Comparison of ENCODE assay signal across 17 cellular contexts in the genomic region with DNA sequence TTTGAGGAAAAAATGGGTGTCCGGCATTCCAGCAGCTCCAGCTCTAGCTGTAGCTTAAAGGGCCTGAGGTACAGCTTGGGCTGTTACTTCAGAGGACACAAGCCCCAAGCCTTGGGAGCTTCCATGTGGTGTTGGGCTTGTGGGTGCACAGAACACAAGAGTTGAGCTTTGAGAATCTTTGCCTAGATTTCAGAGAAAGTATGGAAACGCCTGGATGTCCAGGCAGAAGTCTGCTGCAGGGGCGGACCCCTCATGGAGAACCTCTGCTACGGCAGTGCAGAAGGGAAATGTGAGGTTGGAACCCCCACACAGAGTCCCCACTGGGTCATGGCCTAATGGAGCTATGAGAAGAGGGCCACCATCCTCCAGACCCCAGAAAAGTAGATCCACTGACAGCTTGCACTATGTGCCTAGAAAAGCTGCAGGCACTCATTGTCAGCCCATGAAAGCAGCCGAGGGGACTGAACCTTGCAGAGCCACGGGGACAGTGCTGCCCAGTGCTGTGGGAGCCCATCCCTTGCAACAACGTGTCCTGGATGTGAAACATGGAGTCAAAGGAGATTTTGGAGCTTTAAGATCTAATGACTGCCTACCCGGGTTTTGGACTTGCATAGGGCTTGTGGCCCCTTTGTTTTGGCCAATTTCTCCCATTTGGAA.
DNase-seq lines count a peak whose midpoint lies in the region; ATAC-seq and TF ChIP-seq lines count a peak whose summit lies in the region.
"Had no signal": no experiment of that assay in that cellular context is flagged by ENCODE, and none has a peak within 500 bp of the region (broad histone marks: within the 10 kb centered on the region; RNA-seq: fewer than 3 reads in every experiment).

No MANE protein-coding gene starts in this region.

- H3K4me1 ChIP-seq in right atrium auricular region, result peaks cover 0 to 43% of the 10 kb centered on the region in 2 donors
- H3K4me1 ChIP-seq in endodermal cell (ENCODE audit: control insufficient read depth, insufficient read depth, low read length), result no peaks in the 10 kb centered on the region
- H3K4me1 ChIP-seq in gastrocnemius medialis, result peaks cover 40 to 51% of the 10 kb centered on the region in 2 donors

- H3K27me3 ChIP-seq in right atrium auricular region, result no peaks in the 10 kb centered on the region
- H3K27me3 ChIP-seq in endodermal cell (ENCODE audit: control insufficient read depth, insufficient read depth, low read length, poor library complexity, severe bottlenecking), result no peaks in the 10 kb centered on the region
- no peaks in the 10 kb centered on the region for H3K27me3 ChIP-seq in gastrocnemius medialis

- no peak overlapping the region for H3K9ac ChIP-seq in endodermal cell (ENCODE audit: extremely low read depth, low read length, poor library complexity, severe bottlenecking)

- H3K4me1 Mint-ChIP-seq in endodermal cell, result peaks cover 7% of the 10 kb centered on the region
- H3K4me1 Mint-ChIP-seq: GM23338 had no signal

- TF ChIP-seq CTCF in right atrium auricular region (IDR thresholded peaks at IDR 0.05) (no peak), endodermal cell (conservative IDR thresholded peaks at IDR 0.05) (no peak), gastrocnemius medialis (IDR thresholded peaks at IDR 0.05 in 4 of 5, conservative IDR thresholded peaks at IDR 0.05 in 1 of 5) (no peak)

- ATAC-seq in left ventricle myocardium superior (peak; percentile 21), gastrocnemius medialis (no peak), HG03139 (IDR thresholded peaks at IDR 0.05; ENCODE audit: unreplicated experiment) (no peak)
- ATAC-seq: GM23338, HCT116 had no signal

- H3K9me3 Mint-ChIP-seq in endodermal cell, result peaks cover 58% of the 10 kb centered on the region

- intact Hi-C loops in left ventricle myocardium superior (cut with micrococcal nuclease) (no loop called here), gastrocnemius medialis (cut with DNase I; ENCODE audit: low total_unique reads) (no loop called here)

- no peak for TF ChIP-seq POLR2A in gastrocnemius medialis (IDR thresholded peaks at IDR 0.05)

- H3K36me3 ChIP-seq in right atrium auricular region (no peaks in the 10 kb centered on the region), endodermal cell (ENCODE audit: control insufficient read depth, insufficient read depth, low read length) (peaks cover 13% of the 10 kb centered on the region), gastrocnemius medialis (peaks cover 0 to 7% of the 10 kb centered on the region in 2 donors)

- no peaks in the 10 kb centered on the region for H3K27me3 Mint-ChIP-seq in endodermal cell (ENCODE audit: insufficient read depth)
- H3K27me3 Mint-ChIP-seq: CD4-positive, alpha-beta memory T cell had no signal

- DNase-seq in left ventricle myocardium superior, result no peak
- DNase-seq in right atrium auricular region (ENCODE audit: low spot score), result no peak
- DNase-seq in endodermal cell, result no peak
- no peak for DNase-seq in gastrocnemius medialis
- no peak for DNase-seq in activated CD4-positive, alpha-beta T cell treated with anti-CD3 and anti-CD28 coated beads, Interleukin-2, amount 50 U/mL, for 48 hours
- DNase-seq: C1 segment of cervical spinal cord; Calu3; CD4-positive, alpha-beta memory T cell; COR-L47; DMS53; DMS79 treated with DMSO at 0.1 percent for 48 hours; GF-D8; H9; HFFc6 had no signal

- H3K27ac ChIP-seq in right atrium auricular region (no peak overlapping the region), endodermal cell (ENCODE audit: low read depth, low read length) (no peak overlapping the region), gastrocnemius medialis (peak overlapping the region; percentile 29 to 76 (median 46))

- H3K27ac Mint-ChIP-seq in endodermal cell, result no peak overlapping the region
- H3K27ac Mint-ChIP-seq: CD4-positive, alpha-beta memory T cell; GM23338; H9; HFFc6 had no signal

- WGBS in endodermal cell (ENCODE audit: insufficient coverage in 1 of 2, insufficient read length in 1 of 2), 2 experiments, result 88 to 93% methylated on average over 8 of the region's 8 CpGs

- in situ Hi-C loops in gastrocnemius medialis (cut with MboI; ENCODE audit: low sequenced_read_pairs in 4 of 4), result no loop called here

- H3K4me3 ChIP-seq in right atrium auricular region (no peak overlapping the region), endodermal cell (ENCODE audit: low read length) (peak overlapping the region; percentile 35), gastrocnemius medialis (no peak overlapping the region)
- H3K4me3 ChIP-seq: GM23338 had no signal

- peaks cover 52% of the 10 kb centered on the region for H3K36me3 Mint-ChIP-seq in endodermal cell (ENCODE audit: low read depth)

- H3K9me3 ChIP-seq in right atrium auricular region (peaks cover 0 to 15% of the 10 kb centered on the region in 2 donors), endodermal cell (ENCODE audit: control insufficient read depth, low read length) (peaks cover 53% of the 10 kb centered on the region), gastrocnemius medialis (peaks cover 0 to 6% (median 3%) of the 10 kb centered on the region in 3 donors)

- no peak overlapping the region for H3K4me3 Mint-ChIP-seq in endodermal cell
- H3K4me3 Mint-ChIP-seq: CD4-positive, alpha-beta memory T cell; GM23338; H9; HFFc6 had no signal

Comparison
In these comparisons a context has a peak if more than half of its experiments do, and no peak if none do; other contexts are left out.
1. H3K27ac ChIP-seq: peak in gastrocnemius medialis (4 of 4); none in right atrium auricular region (0 of 2) and endodermal cell (single experiment).